In the genomic region with DNA sequence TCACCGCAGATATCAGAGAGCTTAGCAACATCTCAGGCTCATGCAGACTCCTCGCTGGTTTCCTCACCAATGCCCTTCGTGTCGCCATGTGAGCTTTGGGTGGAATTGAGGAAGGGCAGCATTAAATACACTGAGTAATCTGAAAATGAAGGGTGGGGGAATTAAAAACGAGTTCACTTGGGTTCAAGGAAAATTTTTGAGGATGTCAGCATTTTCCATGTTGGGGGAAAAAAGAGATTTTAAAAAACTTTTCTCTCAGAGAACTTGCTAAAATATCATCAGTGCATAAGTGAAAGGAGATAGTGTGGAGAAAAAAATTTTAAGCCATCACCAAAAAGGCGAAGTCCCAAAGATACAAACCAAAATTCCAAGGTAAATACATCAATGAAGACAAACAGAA, we compare ENCODE assay signal across 28 cellular contexts.
"Had no signal": no experiment of that assay in that cellular context is flagged by ENCODE, and none has a peak within 500 bp of the region (broad histone marks: within the 10 kb centered on the region; RNA-seq: fewer than 3 reads in every experiment).

No MANE protein-coding gene starts in this region.

- H3K4me1 Mint-ChIP-seq: mesothelial cell of epicardium had no signal

- H3K4me3 ChIP-seq: colonic mucosa, esophagus squamous epithelium, gastrocnemius medialis, heart right ventricle, left lung, lower lobe of right lung, mucosa of descending colon had no signal

- H3K36me3 ChIP-seq: colonic mucosa, esophagus squamous epithelium, gastrocnemius medialis, heart right ventricle, left lung, lower lobe of right lung had no signal

- H3K9me3 ChIP-seq: colonic mucosa, esophagus squamous epithelium, gastrocnemius medialis, heart right ventricle, left lung, lower lobe of right lung, mucosa of descending colon had no signal

- H3K27ac Mint-ChIP-seq: dendritic cell treated with granulocyte-macrophage colony-stimulating factor and Interleukin-4, amounts not matched to agents 40 ng/mL and 50 ng/mL, for 4 days; effector memory CD8-positive, alpha-beta T cell; endodermal cell; memory B cell; mesothelial cell of epicardium had no signal

- H3K4me3 Mint-ChIP-seq: dendritic cell treated with granulocyte-macrophage colony-stimulating factor and Interleukin-4, amounts not matched to agents 40 ng/mL and 50 ng/mL, for 4 days; effector memory CD8-positive, alpha-beta T cell; endodermal cell; memory B cell; mesothelial cell of epicardium; naive B cell had no signal

- H3K9me3 Mint-ChIP-seq: dendritic cell treated with granulocyte-macrophage colony-stimulating factor and Interleukin-4, amounts not matched to agents 40 ng/mL and 50 ng/mL, for 4 days; effector memory CD8-positive, alpha-beta T cell; memory B cell; mesothelial cell of epicardium had no signal

- FAIRE-seq: endometrium, islet of Langerhans, keratinocyte had no signal

- ATAC-seq: effector memory CD8-positive, alpha-beta T cell; esophagus mucosa; gastrocnemius medialis; heart right ventricle; left cardiac atrium; left lung; left ventricle myocardium superior; lower lobe of right lung; mucosa of descending colon had no signal

- H3K27me3 ChIP-seq: colonic mucosa, gastrocnemius medialis, heart right ventricle, left lung had no signal

- H3K4me1 ChIP-seq: colonic mucosa, esophagus squamous epithelium, left lung, lower lobe of right lung had no signal

- H3K27ac ChIP-seq: colonic mucosa, epithelial cell of prostate, esophagus squamous epithelium, gastrocnemius medialis, heart right ventricle, left lung, lower lobe of right lung had no signal

- DNase-seq: colonic mucosa; cortex of kidney; effector CD8-positive, alpha-beta T cell; effector memory CD8-positive, alpha-beta T cell; endodermal cell; erythroblast; esophagus squamous epithelium; foreskin fibroblast; foreskin melanocyte; gastrocnemius medialis; glutamatergic neuron; head of caudate nucleus; heart right ventricle; hippocampal formation; left cardiac atrium; left lung; left ventricle myocardium superior; lower lobe of right lung; mucosa of descending colon; naive B cell had no signal

- H3K27me3 Mint-ChIP-seq: effector memory CD8-positive, alpha-beta T cell; memory B cell; naive B cell had no signal

- H3K36me3 Mint-ChIP-seq: memory B cell, mesothelial cell of epicardium, naive B cell had no signal
